In the genomic region with DNA sequence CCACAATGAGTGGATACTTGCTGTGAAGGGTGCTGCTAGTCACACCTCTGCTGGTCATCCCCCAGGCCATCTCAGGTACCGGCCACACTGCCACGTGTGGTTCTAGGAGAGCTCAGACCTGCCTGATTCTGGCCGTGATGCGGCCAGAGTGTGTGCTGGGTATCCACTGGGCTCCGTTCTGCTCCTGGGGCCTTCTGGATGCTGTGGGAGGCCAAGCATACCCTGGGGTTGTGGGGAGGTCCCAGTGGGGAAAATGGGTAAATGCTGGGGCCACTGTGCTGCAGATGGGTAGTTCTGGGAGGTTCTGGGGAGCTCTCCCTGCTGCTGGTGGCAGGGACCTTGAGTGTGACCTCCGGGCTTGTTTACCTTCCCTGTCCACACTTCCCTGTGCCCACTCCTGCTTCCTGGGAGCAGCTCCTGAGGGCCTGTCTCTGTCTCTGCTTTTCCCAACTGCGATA, we compare ENCODE assay signal across 27 cellular contexts.
"Had no signal": no experiment of that assay in that cellular context is flagged by ENCODE, and none has a peak within 500 bp of the region (broad histone marks: within the 10 kb centered on the region; RNA-seq: fewer than 3 reads in every experiment).

No MANE protein-coding gene starts in this region.

- H3K27ac ChIP-seq: brain microvascular endothelial cell, colonic mucosa, dorsolateral prefrontal cortex, foreskin keratinocyte, gastrocnemius medialis had no signal

- DNase-seq: activated CD4-positive, alpha-beta memory T cell treated with anti-CD3 and anti-CD28 coated beads for 36 hours; activated CD4-positive, alpha-beta T cell treated with anti-CD3 and anti-CD28 coated beads for 36 hours; activated CD4-positive, alpha-beta T cell treated with anti-CD3 and anti-CD28 coated beads, Interleukin-2, amount 10 ng/mL, durations not matched to agents 24 days and 14 days; activated CD4-positive, CD25-positive, alpha-beta regulatory T cell; activated CD4-positive, CD25-positive, alpha-beta regulatory T cell treated with anti-CD3 and anti-CD28 coated beads, Interleukin-2, amount 50 U/mL, for 72 hours; activated CD8-positive, alpha-beta T cell treated with anti-CD3 and anti-CD28 coated beads, Interleukin-2, amount 10 ng/mL, durations not matched to agents 7 days and 5 days; activated effector memory CD4-positive, alpha-beta T cell treated with Interleukin-2 at 50 U/mL for 16 hours; activated gamma-delta T cell treated with Interleukin-2 at 50 U/mL for 16 hours; activated naive CD4-positive, alpha-beta T cell treated with anti-CD3 and anti-CD28 coated beads, Interleukin-2, amount 50 U/mL, for 16 hours; activated naive CD4-positive, alpha-beta T cell treated with Interleukin-2 at 50 U/mL for 16 hours; activated T-cell treated with anti-CD3 and anti-CD28 coated beads, Interleukin-2, amount 50 U/mL, for 4 hours; amniotic stem cell; anterior cingulate cortex; brain microvascular endothelial cell; caudate nucleus; colonic mucosa; dorsolateral prefrontal cortex; effector memory CD4-positive, alpha-beta T cell; endodermal cell; foreskin keratinocyte; gastrocnemius medialis; glutamatergic neuron; T-helper 1 cell; T-helper 17 cell; T1000 had no signal

- ATAC-seq: activated CD4-positive, alpha-beta T cell treated with anti-CD3 and anti-CD28 coated beads for 36 hours; activated CD8-positive, alpha-beta T cell treated with anti-CD3 and anti-CD28 coated beads, Interleukin-2, amount 10 ng/mL, durations not matched to agents 7 days and 5 days; activated T-cell treated with anti-CD3 and anti-CD28 coated beads, Interleukin-2, amount 50 U/mL, for 4 hours; activated T-helper 17 cell treated with anti-CD3 and anti-CD28 coated beads, Interleukin-2, amount 50 U/mL, for 72 hours; esophagus mucosa; foreskin keratinocyte; gastrocnemius medialis; T-helper 17 cell had no signal

- H3K4me3 ChIP-seq: colonic mucosa, dorsolateral prefrontal cortex, gastrocnemius medialis had no signal

- H3K9me3 ChIP-seq: colonic mucosa, gastrocnemius medialis had no signal

- H3K36me3 ChIP-seq: brain microvascular endothelial cell, colonic mucosa, gastrocnemius medialis had no signal

- H3K27me3 ChIP-seq: brain microvascular endothelial cell, colonic mucosa, foreskin keratinocyte had no signal

- H3K4me1 ChIP-seq: colonic mucosa, foreskin keratinocyte, gastrocnemius medialis had no signal
